ENCODE assay signal across 8 cellular contexts in genomic region chr1:146938927-146939786, GRCh38. TPM values are rescaled to one million over a fixed set of nuclear protein-coding genes. Genes with fewer than 3 reads are reported as not detected.
DNase-seq lines count a peak whose midpoint lies in the region; ATAC-seq and TF ChIP-seq lines count a peak whose summit lies in the region.
"Not testable (repeated sequence)": the region's sequence is repeated elsewhere in the genome, so short reads cannot be mapped to it uniquely, and the experiment has no call there.

No MANE protein-coding gene starts in this region.

- H3K27me3 ChIP-seq in Panc1 (ENCODE audit: control insufficient read depth, insufficient read depth, low read length) = not testable (repeated sequence)

- not testable (repeated sequence) for H3K4me1 Mint-ChIP-seq in mesothelial cell of epicardium

- not testable (repeated sequence) for H3K36me3 ChIP-seq in Panc1 (ENCODE audit: control insufficient read depth, insufficient read depth, low read length)

- intact Hi-C loops in Panc1 (cut with micrococcal nuclease; ENCODE audit: unreplicated experiment) = not testable (repeated sequence)

- POLR2A ChIA-PET in Panc1 (lab: Charles Lee) = not testable (repeated sequence)

- not testable (repeated sequence) for TF ChIP-seq CTCF in Panc1 (IDR thresholded peaks at IDR 0.05); mesothelial cell of epicardium (IDR thresholded peaks at IDR 0.05; ENCODE audit: unreplicated experiment)

- not testable (repeated sequence) for H3K9me3 Mint-ChIP-seq in mesothelial cell of epicardium

- ATAC-seq in GM21423 (IDR thresholded peaks at IDR 0.05; ENCODE audit: unreplicated experiment) = peak; percentile 26
- ATAC-seq in HG03442 (IDR thresholded peaks at IDR 0.05; ENCODE audit: unreplicated experiment) = peak; percentile 20
- ATAC-seq in Panc1 = peak; percentile 56

- peak overlapping the region; percentile 97 for H3K27ac Mint-ChIP-seq in mesothelial cell of epicardium

- H3K36me3 Mint-ChIP-seq in mesothelial cell of epicardium = not testable (repeated sequence)

- not testable (repeated sequence) for BruUV-seq in Panc1 (replicated peaks; lab: Mats Ljungman, UMichigan)

- H3K27me3 Mint-ChIP-seq in mesothelial cell of epicardium (ENCODE audit: low read depth) = not testable (repeated sequence)

- in situ Hi-C loops in Panc1 (cut with HindIII; ENCODE audit: low pct_unique_long_range_greater_than_20kb, low sequenced_read_pairs) = not testable (repeated sequence)

- DNase-seq in COLO668 (lab: John Stamatoyannopoulos, UW; ENCODE audit: unreplicated experiment) (peak; percentile 68), fibroblast of gingiva (ENCODE audit: low read depth) (peak; percentile 2), mesothelial cell of epicardium (ENCODE audit: low spot score in 2 of 2, unreplicated experiment in 2 of 2) (peak; percentile 22 to 64)
- not testable (repeated sequence) for DNase-seq in Panc1 (ENCODE audit: low read depth, low spot score)
- DNase-seq in activated T-helper 9 cell treated with anti-CD3 and anti-CD28 coated beads, Interleukin-2, amount 50 U/mL, for 16 hours (ENCODE audit: low read depth) = peak; percentile 4
- DNase-seq in stimulated activated CD8-positive, alpha-beta memory T cell treated with anti-CD3 and anti-CD28 coated beads, Interleukin-2, amount 100 ng/mL, for 48 hours (ENCODE audit: low read depth in 2 of 2) = peak; percentile 5 to 14

- not testable (repeated sequence) for H3K4me1 ChIP-seq in Panc1 (ENCODE audit: control insufficient read depth, insufficient read depth, low read length)

- H3K4me3 ChIP-seq in Panc1 (ENCODE audit: low read depth in 2 of 2, low read length in 2 of 2) = peak overlapping the region; percentile 64 to 76

- not testable (repeated sequence) for H3K9me3 ChIP-seq in Panc1 (ENCODE audit: control insufficient read depth, insufficient read depth, low read depth, low read length)

- peak overlapping the region; percentile 93 for H3K4me3 Mint-ChIP-seq in mesothelial cell of epicardium

- not testable (repeated sequence) for H3K27ac ChIP-seq in Panc1 (ENCODE audit: low read length)

- CTCF ChIA-PET in Panc1 (lab: Charles Lee) = not testable (repeated sequence)

RNA-seq across cellular contexts. Expression of gene NBPF12, which starts 1.0 kb away (rescaled TPM):
- total RNA-seq in Panc1 (2021; ENCODE audit: unreplicated experiment) = 10.3 TPM
- polyA plus RNA-seq in Panc1 (2012; ENCODE audit: insufficient read length) = 6.0 TPM
- 18.3 to 20.5 TPM (median 19.7 TPM) in 3 replicates for total RNA-seq in mesothelial cell of epicardium
